In genomic region chr14:100834441-100835277, GRCh38 we compare ENCODE assay signal across 22 cellular contexts.
"Had no signal": no experiment of that assay in that cellular context is flagged by ENCODE, and none has a peak within 500 bp of the region (broad histone marks: within the 10 kb centered on the region; RNA-seq: fewer than 3 reads in every experiment).

No MANE protein-coding gene starts in this region.

- H2AFZ ChIP-seq: parathyroid adenoma had no signal

- H3K4me1 Mint-ChIP-seq: central memory CD8-positive, alpha-beta T cell; stimulated activated naive B cell treated with anti-CD40 and anti-IgM and Interleukin-4, amounts not matched to agents 10 μg/mL and 1 μg/mL and 100 μg/mL, for 72 hours had no signal

- H3K4me1 ChIP-seq: gastrocnemius medialis, left lung, parathyroid adenoma, upper lobe of right lung had no signal

- ATAC-seq: gastrocnemius medialis; left lung; stimulated activated naive B cell treated with anti-CD40 and anti-IgM and Interleukin-4, amounts not matched to agents 10 μg/mL and 1 μg/mL and 100 μg/mL, for 72 hours; stimulated activated naive CD8-positive, alpha-beta T cell treated with anti-CD3 and anti-CD28 coated beads, Interleukin-15, amount 100 ng/mL, for 72 hours; upper lobe of right lung had no signal

- H3K27ac Mint-ChIP-seq: nephron progenitor cell; stimulated activated naive B cell treated with anti-CD40 and anti-IgM and Interleukin-4, amounts not matched to agents 10 μg/mL and 1 μg/mL and 100 μg/mL, for 72 hours; stimulated activated naive CD8-positive, alpha-beta T cell treated with anti-CD3 and anti-CD28 coated beads, Interleukin-15, amount 100 ng/mL, for 72 hours had no signal

- DNase-seq: cortex of kidney; dorsolateral prefrontal cortex; effector CD8-positive, alpha-beta T cell; gastrocnemius medialis; glutamatergic neuron; islet precursor cell; left lung; mesenchymal stem cell; midbrain; nephron progenitor cell; nucleus accumbens; stimulated activated CD4-positive, alpha-beta T cell treated with anti-CD3 and anti-CD28 coated beads, Interleukin-2, amount 100 ng/mL, for 24 hours; stimulated activated CD4-positive, alpha-beta T cell treated with anti-CD3 and anti-CD28 coated beads, Interleukin-4, amount 100 ng/mL, for 4 hours; stimulated activated naive B cell treated with anti-CD40 and anti-IgM and Interleukin-4, amounts not matched to agents 10 μg/mL and 1 μg/mL and 100 μg/mL, for 72 hours; stimulated activated naive CD8-positive, alpha-beta T cell treated with anti-CD3 and anti-CD28 coated beads, Interleukin-15, amount 100 ng/mL, for 72 hours; testis; upper lobe of right lung had no signal

- H3K27ac ChIP-seq: dorsolateral prefrontal cortex, esophagus muscularis mucosa, gastrocnemius medialis, left lung, parathyroid adenoma, testis, tibial nerve, upper lobe of right lung had no signal

- H3K36me3 Mint-ChIP-seq: stimulated activated naive B cell treated with anti-CD40 and anti-IgM and Interleukin-4, amounts not matched to agents 10 μg/mL and 1 μg/mL and 100 μg/mL, for 72 hours had no signal

- H3K9me3 Mint-ChIP-seq: central memory CD8-positive, alpha-beta T cell; nephron progenitor cell; stimulated activated naive B cell treated with anti-CD40 and anti-IgM and Interleukin-4, amounts not matched to agents 10 μg/mL and 1 μg/mL and 100 μg/mL, for 72 hours; stimulated activated naive CD8-positive, alpha-beta T cell treated with anti-CD3 and anti-CD28 coated beads, Interleukin-15, amount 100 ng/mL, for 72 hours had no signal

- H3K9me3 ChIP-seq: esophagus muscularis mucosa, gastrocnemius medialis, left lung, testis, tibial nerve, upper lobe of right lung had no signal

- H3K36me3 ChIP-seq: esophagus muscularis mucosa, gastrocnemius medialis, left lung, upper lobe of right lung had no signal

- H3K27me3 ChIP-seq: gastrocnemius medialis, testis had no signal

- H3K4me3 ChIP-seq: dorsolateral prefrontal cortex, esophagus muscularis mucosa, gastrocnemius medialis, left lung, lung, testis, tibial nerve, upper lobe of right lung had no signal

- H3K9ac ChIP-seq: parathyroid adenoma had no signal

- H3K4me3 Mint-ChIP-seq: central memory CD8-positive, alpha-beta T cell; nephron progenitor cell; stimulated activated naive B cell treated with anti-CD40 and anti-IgM and Interleukin-4, amounts not matched to agents 10 μg/mL and 1 μg/mL and 100 μg/mL, for 72 hours; stimulated activated naive CD8-positive, alpha-beta T cell treated with anti-CD3 and anti-CD28 coated beads, Interleukin-15, amount 100 ng/mL, for 72 hours had no signal
